3 cellular contexts compared by ENCODE assay signal in the genomic region with DNA sequence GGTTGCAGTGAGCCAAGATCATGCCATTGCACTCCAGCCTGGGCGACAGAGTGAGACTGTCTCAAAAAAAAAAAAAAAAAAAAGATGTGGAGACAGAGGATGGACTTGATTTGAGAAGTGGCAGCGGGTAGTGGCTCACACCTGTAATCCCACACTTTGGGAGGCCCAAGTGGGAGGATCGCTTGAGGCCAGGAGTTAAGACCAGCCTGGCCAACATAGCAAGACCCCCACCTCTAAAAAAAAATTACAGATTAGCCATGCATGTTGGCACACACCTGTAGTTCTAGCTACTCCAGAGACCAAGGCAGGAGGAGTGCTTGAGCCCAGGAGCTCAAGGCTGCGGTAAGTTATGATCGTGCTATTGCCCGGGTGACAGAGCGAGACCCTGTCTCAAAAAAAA.
TF ChIP-seq lines count a peak whose summit lies in the region.

No MANE protein-coding gene starts in this region.

TF ChIP-seq in A549, 52 proteins besides CTCF, POLR2A, EP300 and RAD21:
- TF ChIP-seq, protein P1, sequence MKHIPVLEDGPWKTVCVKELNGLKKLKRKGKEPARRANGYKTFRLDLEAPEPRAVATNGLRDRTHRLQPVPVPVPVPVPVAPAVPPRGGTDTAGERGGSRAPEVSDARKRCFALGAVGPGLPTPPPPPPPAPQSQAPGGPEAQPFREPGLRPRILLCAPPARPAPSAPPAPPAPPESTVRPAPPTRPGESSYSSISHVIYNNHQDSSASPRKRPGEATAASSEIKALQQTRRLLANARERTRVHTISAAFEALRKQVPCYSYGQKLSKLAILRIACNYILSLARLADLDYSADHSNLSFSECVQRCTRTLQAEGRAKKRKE (CRISPR knock-in tag; IDR thresholded peaks at IDR 0.05; ENCODE audit: low read depth) = no peak
- TF ChIP-seq TFCP2L1 (CRISPR knock-in tag; IDR thresholded peaks at IDR 0.05) = no peak
- no peak for TF ChIP-seq NR3C1 (IDR thresholded peaks at IDR 0.05)
- TF ChIP-seq MAFK (IDR thresholded peaks at IDR 0.05; ENCODE audit: partially characterized antibody) = no peak
- no peak for TF ChIP-seq CBX8 (IDR thresholded peaks at IDR 0.05)
- TF ChIP-seq FOSL2 (IDR thresholded peaks at IDR 0.05) = no peak
- TF ChIP-seq FOSL2 (CRISPR knock-in tag; IDR thresholded peaks at IDR 0.05) = no peak
- TF ChIP-seq HEYL (CRISPR knock-in tag; IDR thresholded peaks at IDR 0.05) = no peak
- TF ChIP-seq ZSCAN20 (CRISPR knock-in tag; IDR thresholded peaks at IDR 0.05) = no peak

TF ChIP-seq in HEK293, 187 proteins besides CTCF, POLR2A, EP300 and RAD21:
- TF ChIP-seq KLF16 (tag by site-specific recombination; IDR thresholded peaks at IDR 0.05) (no peak), ZNF624 (tag by site-specific recombination; IDR thresholded peaks at IDR 0.05) (no peak), ZNF121 (tag by site-specific recombination; IDR thresholded peaks at IDR 0.05) (peak; percentile 89), SCRT1 (tag by site-specific recombination; IDR thresholded peaks at IDR 0.05; ENCODE audit: borderline replicate concordance) (no peak), ZNF837 (tag by site-specific recombination; IDR thresholded peaks at IDR 0.05) (no peak), SP3 (tag by site-specific recombination; IDR thresholded peaks at IDR 0.05) (no peak), ZFHX2 (tag by site-specific recombination; conservative IDR thresholded peaks at IDR 0.05) (0 out of 2 replicates have a peak, but pooled peaks have one; percentile 1), ZNF174 (tag by site-specific recombination; IDR thresholded peaks at IDR 0.05) (no peak), SCRT2 (tag by site-specific recombination; IDR thresholded peaks at IDR 0.05) (no peak), ZNF335 (tag by site-specific recombination; conservative IDR thresholded peaks at IDR 0.05) (no peak)
- TF ChIP-seq, protein P2, sequence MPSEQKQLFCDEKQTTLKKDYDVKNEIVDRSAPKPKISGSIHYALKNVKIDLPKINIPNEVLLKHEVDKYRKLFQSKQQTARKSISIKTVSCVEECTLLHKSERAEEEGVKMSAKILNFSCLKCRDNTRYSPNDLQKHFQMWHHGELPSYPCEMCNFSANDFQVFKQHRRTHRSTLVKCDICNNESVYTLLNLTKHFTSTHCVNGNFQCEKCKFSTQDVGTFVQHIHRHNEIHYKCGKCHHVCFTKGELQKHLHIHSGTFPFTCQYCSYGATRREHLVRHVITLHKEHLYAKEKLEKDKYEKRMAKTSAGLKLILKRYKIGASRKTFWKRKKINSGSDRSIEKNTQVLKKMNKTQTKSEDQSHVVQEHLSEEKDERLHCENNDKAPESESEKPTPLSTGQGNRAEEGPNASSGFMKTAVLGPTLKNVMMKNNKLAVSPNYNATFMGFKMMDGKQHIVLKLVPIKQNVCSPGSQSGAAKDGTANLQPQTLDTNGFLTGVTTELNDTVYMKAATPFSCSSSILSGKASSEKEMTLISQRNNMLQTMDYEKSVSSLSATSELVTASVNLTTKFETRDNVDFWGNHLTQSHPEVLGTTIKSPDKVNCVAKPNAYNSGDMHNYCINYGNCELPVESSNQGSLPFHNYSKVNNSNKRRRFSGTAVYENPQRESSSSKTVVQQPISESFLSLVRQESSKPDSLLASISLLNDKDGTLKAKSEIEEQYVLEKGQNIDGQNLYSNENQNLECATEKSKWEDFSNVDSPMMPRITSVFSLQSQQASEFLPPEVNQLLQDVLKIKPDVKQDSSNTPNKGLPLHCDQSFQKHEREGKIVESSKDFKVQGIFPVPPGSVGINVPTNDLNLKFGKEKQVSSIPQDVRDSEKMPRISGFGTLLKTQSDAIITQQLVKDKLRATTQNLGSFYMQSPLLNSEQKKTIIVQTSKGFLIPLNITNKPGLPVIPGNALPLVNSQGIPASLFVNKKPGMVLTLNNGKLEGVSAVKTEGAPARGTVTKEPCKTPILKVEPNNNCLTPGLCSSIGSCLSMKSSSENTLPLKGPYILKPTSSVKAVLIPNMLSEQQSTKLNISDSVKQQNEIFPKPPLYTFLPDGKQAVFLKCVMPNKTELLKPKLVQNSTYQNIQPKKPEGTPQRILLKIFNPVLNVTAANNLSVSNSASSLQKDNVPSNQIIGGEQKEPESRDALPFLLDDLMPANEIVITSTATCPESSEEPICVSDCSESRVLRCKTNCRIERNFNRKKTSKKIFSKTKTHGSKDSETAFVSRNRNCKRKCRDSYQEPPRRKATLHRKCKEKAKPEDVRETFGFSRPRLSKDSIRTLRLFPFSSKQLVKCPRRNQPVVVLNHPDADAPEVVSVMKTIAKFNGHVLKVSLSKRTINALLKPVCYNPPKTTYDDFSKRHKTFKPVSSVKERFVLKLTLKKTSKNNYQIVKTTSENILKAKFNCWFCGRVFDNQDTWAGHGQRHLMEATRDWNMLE (tag by site-specific recombination; conservative IDR thresholded peaks at IDR 0.05; ENCODE audit: low read depth) = no peak
- TF ChIP-seq, protein P3, sequence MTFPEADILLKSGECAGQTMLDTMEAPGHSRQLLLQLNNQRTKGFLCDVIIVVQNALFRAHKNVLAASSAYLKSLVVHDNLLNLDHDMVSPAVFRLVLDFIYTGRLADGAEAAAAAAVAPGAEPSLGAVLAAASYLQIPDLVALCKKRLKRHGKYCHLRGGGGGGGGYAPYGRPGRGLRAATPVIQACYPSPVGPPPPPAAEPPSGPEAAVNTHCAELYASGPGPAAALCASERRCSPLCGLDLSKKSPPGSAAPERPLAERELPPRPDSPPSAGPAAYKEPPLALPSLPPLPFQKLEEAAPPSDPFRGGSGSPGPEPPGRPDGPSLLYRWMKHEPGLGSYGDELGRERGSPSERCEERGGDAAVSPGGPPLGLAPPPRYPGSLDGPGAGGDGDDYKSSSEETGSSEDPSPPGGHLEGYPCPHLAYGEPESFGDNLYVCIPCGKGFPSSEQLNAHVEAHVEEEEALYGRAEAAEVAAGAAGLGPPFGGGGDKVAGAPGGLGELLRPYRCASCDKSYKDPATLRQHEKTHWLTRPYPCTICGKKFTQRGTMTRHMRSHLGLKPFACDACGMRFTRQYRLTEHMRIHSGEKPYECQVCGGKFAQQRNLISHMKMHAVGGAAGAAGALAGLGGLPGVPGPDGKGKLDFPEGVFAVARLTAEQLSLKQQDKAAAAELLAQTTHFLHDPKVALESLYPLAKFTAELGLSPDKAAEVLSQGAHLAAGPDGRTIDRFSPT (tag by site-specific recombination; IDR thresholded peaks at IDR 0.05) = no peak
- TF ChIP-seq, protein P4, sequence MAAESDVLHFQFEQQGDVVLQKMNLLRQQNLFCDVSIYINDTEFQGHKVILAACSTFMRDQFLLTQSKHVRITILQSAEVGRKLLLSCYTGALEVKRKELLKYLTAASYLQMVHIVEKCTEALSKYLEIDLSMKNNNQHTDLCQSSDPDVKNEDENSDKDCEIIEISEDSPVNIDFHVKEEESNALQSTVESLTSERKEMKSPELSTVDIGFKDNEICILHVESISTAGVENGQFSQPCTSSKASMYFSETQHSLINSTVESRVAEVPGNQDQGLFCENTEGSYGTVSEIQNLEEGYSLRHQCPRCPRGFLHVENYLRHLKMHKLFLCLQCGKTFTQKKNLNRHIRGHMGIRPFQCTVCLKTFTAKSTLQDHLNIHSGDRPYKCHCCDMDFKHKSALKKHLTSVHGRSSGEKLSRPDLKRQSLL (tag by site-specific recombination; IDR thresholded peaks at IDR 0.05) = no peak
- TF ChIP-seq, protein P5, sequence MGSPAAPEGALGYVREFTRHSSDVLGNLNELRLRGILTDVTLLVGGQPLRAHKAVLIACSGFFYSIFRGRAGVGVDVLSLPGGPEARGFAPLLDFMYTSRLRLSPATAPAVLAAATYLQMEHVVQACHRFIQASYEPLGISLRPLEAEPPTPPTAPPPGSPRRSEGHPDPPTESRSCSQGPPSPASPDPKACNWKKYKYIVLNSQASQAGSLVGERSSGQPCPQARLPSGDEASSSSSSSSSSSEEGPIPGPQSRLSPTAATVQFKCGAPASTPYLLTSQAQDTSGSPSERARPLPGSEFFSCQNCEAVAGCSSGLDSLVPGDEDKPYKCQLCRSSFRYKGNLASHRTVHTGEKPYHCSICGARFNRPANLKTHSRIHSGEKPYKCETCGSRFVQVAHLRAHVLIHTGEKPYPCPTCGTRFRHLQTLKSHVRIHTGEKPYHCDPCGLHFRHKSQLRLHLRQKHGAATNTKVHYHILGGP (tag by site-specific recombination; IDR thresholded peaks at IDR 0.05) = no peak
TF ChIP-seq in HEK293: peak in this region for 2.

TF ChIP-seq in K562, 482 proteins besides CTCF, POLR2A, EP300 and RAD21:
- no peak for TF ChIP-seq BRD4 (IDR thresholded peaks at IDR 0.05)
- peak; percentile 12 for TF ChIP-seq RBM25 (IDR thresholded peaks at IDR 0.05; ENCODE audit: low read depth, low read length, severe bottlenecking)
- peak; percentile 66 for TF ChIP-seq ZNF121 (CRISPR knock-in tag; conservative IDR thresholded peaks at IDR 0.05)
TF ChIP-seq in K562: peak in this region for 2.
